1 cellular context compared by ENCODE assay signal in genomic region chr21:38733973-38734546, GRCh38.
TF ChIP-seq lines count a peak whose summit lies in the region.

No MANE protein-coding gene starts in this region.

TF ChIP-seq in IMR-90, 13 proteins besides CTCF, POLR2A, EP300 and RAD21 (continued from another document):
- TF ChIP-seq ELK1 (IDR thresholded peaks at IDR 0.05; ENCODE audit: borderline replicate concordance, low read depth, low read length): no peak
- TF ChIP-seq CEBPB (IDR thresholded peaks at IDR 0.05; ENCODE audit: low read depth, low read length): peak; percentile 62
